Comparison of ENCODE assay signal across 30 cellular contexts in the genomic region with DNA sequence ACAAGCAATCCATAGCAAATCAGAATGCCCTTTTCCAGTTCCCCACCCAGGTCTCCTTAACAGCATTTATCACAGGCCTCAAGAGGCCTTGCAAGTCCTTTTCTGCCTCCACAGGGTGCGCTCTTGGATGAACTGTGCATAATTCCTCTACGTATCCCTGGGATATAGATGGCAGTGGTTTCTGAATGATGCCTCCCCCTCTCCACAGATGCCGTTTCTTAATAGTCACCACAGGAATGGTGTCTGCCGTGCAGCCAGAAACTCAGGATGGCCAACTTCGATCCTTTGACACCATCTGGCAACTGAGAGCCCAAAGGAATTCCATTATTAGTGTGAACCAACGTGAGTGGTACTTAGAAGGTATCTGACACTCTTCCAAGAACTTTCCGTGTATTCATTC.
"Had no signal": no experiment of that assay in that cellular context is flagged by ENCODE, and none has a peak within 500 bp of the region (broad histone marks: within the 10 kb centered on the region; RNA-seq: fewer than 3 reads in every experiment).

No MANE protein-coding gene starts in this region.

- H3K4me1 ChIP-seq: parathyroid adenoma had no signal

- H3K36me3 Mint-ChIP-seq: activated CD4-positive, alpha-beta memory T cell treated with anti-CD3 and anti-CD28 coated beads for 36 hours; mesothelial cell of epicardium had no signal

- H3K27ac ChIP-seq: coronary artery, dorsolateral prefrontal cortex, gastrocnemius medialis, hepatocyte, parathyroid adenoma, right atrium auricular region, spleen, WERI-Rb-1 had no signal

- H3K9ac ChIP-seq: parathyroid adenoma had no signal

- H3K27me3 ChIP-seq: dorsolateral prefrontal cortex, gastrocnemius medialis, hepatocyte, right atrium auricular region, spleen, testis, transverse colon had no signal

- H3K36me3 ChIP-seq: gastrocnemius medialis, right atrium auricular region, transverse colon, WERI-Rb-1 had no signal

- H3K9me3 ChIP-seq: gastrocnemius medialis, right atrium auricular region, spleen, testis, transverse colon had no signal

- DNase-seq: activated CD4-positive, alpha-beta memory T cell treated with anti-CD3 and anti-CD28 coated beads for 36 hours; activated CD4-positive, alpha-beta T cell treated with anti-CD3 and anti-CD28 coated beads, Interleukin-2, amount 10 ng/mL, durations not matched to agents 24 days and 14 days; activated CD4-positive, CD25-positive, alpha-beta regulatory T cell treated with anti-CD3 and anti-CD28 coated beads, Interleukin-2, amount 50 U/mL, for 72 hours; activated CD8-positive, alpha-beta memory T cell treated with anti-CD3 and anti-CD28 coated beads, Interleukin-2, amount 50 U/mL, for 4 hours; activated naive CD8-positive, alpha-beta T cell treated with anti-CD3 and anti-CD28 coated beads, Interleukin-2, amount 50 U/mL, for 24 hours; activated T-cell treated with anti-CD3 and anti-CD28 coated beads, Interleukin-2, amount 50 U/mL, for 1 hour; amygdala; dorsolateral prefrontal cortex; effector memory CD4-positive, alpha-beta T cell; gastrocnemius medialis; glutamatergic neuron; kidney; left colon; naive B cell; occipital lobe; spleen; stimulated activated naive CD8-positive, alpha-beta T cell treated with anti-CD3 and anti-CD28 coated beads, Interleukin-15, Interleukin-2, amounts not matched to agents 100 U/mL and 50 U/mL, for 24 hours; T-helper 17 cell; T1000; testis; transverse colon; WERI-Rb-1 had no signal

- H3K4me3 ChIP-seq: coronary artery, dorsolateral prefrontal cortex, gastrocnemius medialis, hepatocyte, right atrium auricular region, spleen, testis, transverse colon had no signal

- H3K27ac Mint-ChIP-seq: activated CD4-positive, alpha-beta memory T cell treated with anti-CD3 and anti-CD28 coated beads for 36 hours; activated CD4-positive, alpha-beta T cell treated with anti-CD3 and anti-CD28 coated beads, Interleukin-2, amount 10 ng/mL, durations not matched to agents 24 days and 14 days; activated naive CD4-positive, alpha-beta T cell treated with anti-CD3 and anti-CD28 coated beads, Interleukin-2, amount 50 U/mL, for 24 hours; activated naive CD8-positive, alpha-beta T cell treated with anti-CD3 and anti-CD28 coated beads, Interleukin-2, amount 50 U/mL, for 24 hours; mesothelial cell of epicardium; T-helper 17 cell had no signal

- H3K9me3 Mint-ChIP-seq: activated CD4-positive, alpha-beta memory T cell treated with anti-CD3 and anti-CD28 coated beads for 36 hours; activated CD4-positive, alpha-beta T cell treated with anti-CD3 and anti-CD28 coated beads, Interleukin-2, amount 10 ng/mL, durations not matched to agents 24 days and 14 days; activated naive CD4-positive, alpha-beta T cell treated with anti-CD3 and anti-CD28 coated beads, Interleukin-2, amount 50 U/mL, for 24 hours; activated naive CD8-positive, alpha-beta T cell treated with anti-CD3 and anti-CD28 coated beads, Interleukin-2, amount 50 U/mL, for 24 hours; brain; mesothelial cell of epicardium; naive B cell had no signal

- H3K27me3 Mint-ChIP-seq: activated CD4-positive, alpha-beta memory T cell treated with anti-CD3 and anti-CD28 coated beads for 36 hours; activated CD4-positive, alpha-beta T cell treated with anti-CD3 and anti-CD28 coated beads, Interleukin-2, amount 10 ng/mL, durations not matched to agents 24 days and 14 days; activated naive CD4-positive, alpha-beta T cell treated with anti-CD3 and anti-CD28 coated beads, Interleukin-2, amount 50 U/mL, for 24 hours; activated naive CD8-positive, alpha-beta T cell treated with anti-CD3 and anti-CD28 coated beads, Interleukin-2, amount 50 U/mL, for 24 hours; brain; naive B cell; T-helper 17 cell had no signal

- H3K4me3 Mint-ChIP-seq: activated CD4-positive, alpha-beta memory T cell treated with anti-CD3 and anti-CD28 coated beads for 36 hours; activated CD4-positive, alpha-beta T cell treated with anti-CD3 and anti-CD28 coated beads, Interleukin-2, amount 10 ng/mL, durations not matched to agents 24 days and 14 days; activated naive CD4-positive, alpha-beta T cell treated with anti-CD3 and anti-CD28 coated beads, Interleukin-2, amount 50 U/mL, for 24 hours; activated naive CD8-positive, alpha-beta T cell treated with anti-CD3 and anti-CD28 coated beads, Interleukin-2, amount 50 U/mL, for 24 hours; brain; mesothelial cell of epicardium; naive B cell; neural crest cell; T-helper 17 cell had no signal

- H3K4me1 Mint-ChIP-seq: activated CD4-positive, alpha-beta T cell treated with anti-CD3 and anti-CD28 coated beads, Interleukin-2, amount 10 ng/mL, durations not matched to agents 24 days and 14 days had no signal
